Comparison of ENCODE assay signal across 8 cellular contexts in the genomic region with DNA sequence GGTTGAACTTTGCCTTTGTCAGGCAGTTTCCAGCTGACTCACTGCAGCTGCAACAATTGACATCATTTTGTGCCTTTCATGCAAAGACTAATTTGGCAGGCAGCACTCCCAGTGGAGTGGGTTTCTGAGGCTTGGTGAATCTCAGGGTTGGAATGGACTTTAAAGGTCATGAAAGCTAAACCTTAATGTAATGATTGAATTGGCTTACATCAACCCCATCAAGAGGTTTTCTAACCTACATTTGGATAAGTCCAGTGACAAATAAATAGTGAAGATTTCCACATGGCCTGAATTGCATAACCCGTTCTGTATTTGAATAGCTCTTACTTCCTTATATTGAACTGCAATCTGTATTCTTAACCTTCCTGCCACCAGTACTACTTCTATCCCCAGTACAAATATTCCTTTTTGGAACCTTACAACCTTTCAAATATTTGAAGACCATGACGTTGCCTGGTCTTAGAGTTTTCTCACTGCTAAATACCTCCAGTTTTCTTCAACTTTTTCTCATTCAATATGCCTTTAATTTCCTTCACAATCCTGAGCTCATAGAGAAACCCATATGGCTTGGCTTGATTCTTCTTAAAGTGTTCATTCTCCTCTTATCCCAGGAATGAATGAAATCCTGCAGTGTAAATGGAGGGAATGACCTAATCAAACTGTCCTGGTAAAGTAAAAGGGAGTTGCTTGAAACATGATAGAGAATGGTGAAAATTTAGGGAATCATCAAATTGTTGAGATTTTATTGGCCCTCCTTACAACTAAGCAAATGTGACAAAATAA.
A peak's percentile ranks its signal among the peaks of the same experiment; 100 is the strongest.
DNase-seq lines count a peak whose midpoint lies in the region; TF ChIP-seq lines count a peak whose summit lies in the region.

No MANE protein-coding gene starts in this region.

- peak; percentile 14 to 15 for TF ChIP-seq RAD21 in liver (IDR thresholded peaks at IDR 0.05)

- H3K9me3 ChIP-seq in liver (ENCODE audit: control insufficient read depth in 4 of 4, low read length in 3 of 4) (no peaks in the 10 kb centered on the region), vagina (no peaks in the 10 kb centered on the region)

- TF ChIP-seq CTCF in liver (IDR thresholded peaks at IDR 0.05; ENCODE audit: low read depth, low read length, missing input control) (no peak), vagina (IDR thresholded peaks at IDR 0.05) (no peak), GM13977 (IDR thresholded peaks at IDR 0.05; ENCODE audit: extremely low read depth, insufficient read depth, missing control alignments) (no peak)

- H3K36me3 ChIP-seq in liver (ENCODE audit: control insufficient read depth in 4 of 4, insufficient read depth in 3 of 4, low read depth in 1 of 4, low read length in 3 of 4) (no peaks in the 10 kb centered on the region), vagina (no peaks in the 10 kb centered on the region)

- intact Hi-C loops in vagina (cut with DNase I) = no loop called here

- H3K4me3 ChIP-seq in liver (ENCODE audit: low read depth in 1 of 3, low read length in 3 of 3) (no peak overlapping the region), vagina (no peak overlapping the region)

- no peaks in the 10 kb centered on the region for H3K27me3 ChIP-seq in liver (ENCODE audit: control insufficient read depth in 4 of 4, insufficient read depth in 4 of 4, low read length in 3 of 4)
- no peaks in the 10 kb centered on the region for H3K27me3 ChIP-seq in vagina

- H3K27ac ChIP-seq in liver (ENCODE audit: low read depth in 1 of 2, low read length in 2 of 2) (peak overlapping the region; percentile 6 to 62), vagina (peak overlapping the region; percentile 27)

- DNase-seq in NCI-H446 (lab: John Stamatoyannopoulos, UW) = peak; percentile 42 to 72
- DNase-seq in NCI-H446 treated with DMSO at 0.1 percent for 48 hours (lab: John Stamatoyannopoulos, UW) = no peak
- peak; percentile 1 for DNase-seq in brain pericyte (ENCODE audit: low read depth, low spot score)
- peak in 1 of 2 donors; percentile 88 for DNase-seq in vagina (ENCODE audit: extremely low spot score in 2 of 2)
- DNase-seq in GM13977 (ENCODE audit: low spot score) = no peak
- no peak for DNase-seq in COLO668 (lab: John Stamatoyannopoulos, UW; ENCODE audit: unreplicated experiment)
- no peak for DNase-seq in activated effector memory CD4-positive, alpha-beta T cell treated with Interleukin-2 at 50 U/mL for 16 hours

- in situ Hi-C loops in GM13977 (cut with MboI; ENCODE audit: low pct_unique_long_range_greater_than_20kb, low sequenced_read_pairs, unreplicated experiment) = no loop called here

- WGBS in liver = 26% methylated on average over 2 of the region's 2 CpGs

- TF ChIP-seq POLR2A in vagina (IDR thresholded peaks at IDR 0.05) = no peak

- peaks cover 0 to 8% (median 3%) of the 10 kb centered on the region in 4 donors for H3K4me1 ChIP-seq in liver (ENCODE audit: control insufficient read depth in 4 of 4, insufficient read depth in 4 of 4, low read length in 3 of 4)
- H3K4me1 ChIP-seq in vagina = no peaks in the 10 kb centered on the region

- H3K9ac ChIP-seq in liver (ENCODE audit: low read depth in 1 of 2, low read length in 2 of 2) = no peak overlapping the region

TF ChIP-seq in liver, 16 proteins besides CTCF, POLR2A, EP300 and RAD21:
- TF ChIP-seq HNF4G (IDR thresholded peaks at IDR 0.05) = no peak
- no peak for TF ChIP-seq TAF1 (conservative IDR thresholded peaks at IDR 0.05)
- TF ChIP-seq RXRA (IDR thresholded peaks at IDR 0.05) = peak in 1 of 2 donors; percentile 65
- peak; percentile 48 for TF ChIP-seq FOXA2 (IDR thresholded peaks at IDR 0.05)
- TF ChIP-seq JUND (IDR thresholded peaks at IDR 0.05) = peak; percentile 43 to 64
- TF ChIP-seq, protein P1, sequence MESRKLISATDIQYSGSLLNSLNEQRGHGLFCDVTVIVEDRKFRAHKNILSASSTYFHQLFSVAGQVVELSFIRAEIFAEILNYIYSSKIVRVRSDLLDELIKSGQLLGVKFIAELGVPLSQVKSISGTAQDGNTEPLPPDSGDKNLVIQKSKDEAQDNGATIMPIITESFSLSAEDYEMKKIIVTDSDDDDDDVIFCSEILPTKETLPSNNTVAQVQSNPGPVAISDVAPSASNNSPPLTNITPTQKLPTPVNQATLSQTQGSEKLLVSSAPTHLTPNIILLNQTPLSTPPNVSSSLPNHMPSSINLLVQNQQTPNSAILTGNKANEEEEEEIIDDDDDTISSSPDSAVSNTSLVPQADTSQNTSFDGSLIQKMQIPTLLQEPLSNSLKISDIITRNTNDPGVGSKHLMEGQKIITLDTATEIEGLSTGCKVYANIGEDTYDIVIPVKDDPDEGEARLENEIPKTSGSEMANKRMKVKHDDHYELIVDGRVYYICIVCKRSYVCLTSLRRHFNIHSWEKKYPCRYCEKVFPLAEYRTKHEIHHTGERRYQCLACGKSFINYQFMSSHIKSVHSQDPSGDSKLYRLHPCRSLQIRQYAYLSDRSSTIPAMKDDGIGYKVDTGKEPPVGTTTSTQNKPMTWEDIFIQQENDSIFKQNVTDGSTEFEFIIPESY (IDR thresholded peaks at IDR 0.05) = peak; percentile 30
- TF ChIP-seq, protein P2, sequence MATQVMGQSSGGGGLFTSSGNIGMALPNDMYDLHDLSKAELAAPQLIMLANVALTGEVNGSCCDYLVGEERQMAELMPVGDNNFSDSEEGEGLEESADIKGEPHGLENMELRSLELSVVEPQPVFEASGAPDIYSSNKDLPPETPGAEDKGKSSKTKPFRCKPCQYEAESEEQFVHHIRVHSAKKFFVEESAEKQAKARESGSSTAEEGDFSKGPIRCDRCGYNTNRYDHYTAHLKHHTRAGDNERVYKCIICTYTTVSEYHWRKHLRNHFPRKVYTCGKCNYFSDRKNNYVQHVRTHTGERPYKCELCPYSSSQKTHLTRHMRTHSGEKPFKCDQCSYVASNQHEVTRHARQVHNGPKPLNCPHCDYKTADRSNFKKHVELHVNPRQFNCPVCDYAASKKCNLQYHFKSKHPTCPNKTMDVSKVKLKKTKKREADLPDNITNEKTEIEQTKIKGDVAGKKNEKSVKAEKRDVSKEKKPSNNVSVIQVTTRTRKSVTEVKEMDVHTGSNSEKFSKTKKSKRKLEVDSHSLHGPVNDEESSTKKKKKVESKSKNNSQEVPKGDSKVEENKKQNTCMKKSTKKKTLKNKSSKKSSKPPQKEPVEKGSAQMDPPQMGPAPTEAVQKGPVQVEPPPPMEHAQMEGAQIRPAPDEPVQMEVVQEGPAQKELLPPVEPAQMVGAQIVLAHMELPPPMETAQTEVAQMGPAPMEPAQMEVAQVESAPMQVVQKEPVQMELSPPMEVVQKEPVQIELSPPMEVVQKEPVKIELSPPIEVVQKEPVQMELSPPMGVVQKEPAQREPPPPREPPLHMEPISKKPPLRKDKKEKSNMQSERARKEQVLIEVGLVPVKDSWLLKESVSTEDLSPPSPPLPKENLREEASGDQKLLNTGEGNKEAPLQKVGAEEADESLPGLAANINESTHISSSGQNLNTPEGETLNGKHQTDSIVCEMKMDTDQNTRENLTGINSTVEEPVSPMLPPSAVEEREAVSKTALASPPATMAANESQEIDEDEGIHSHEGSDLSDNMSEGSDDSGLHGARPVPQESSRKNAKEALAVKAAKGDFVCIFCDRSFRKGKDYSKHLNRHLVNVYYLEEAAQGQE (IDR thresholded peaks at IDR 0.05) = no peak
- TF ChIP-seq YY1 (IDR thresholded peaks at IDR 0.05) = peak; percentile 33
- TF ChIP-seq HNF4A (conservative IDR thresholded peaks at IDR 0.05) = peak; percentile 38 to 67
- peak; percentile 42 for TF ChIP-seq SP1 (IDR thresholded peaks at IDR 0.05)
- no peak for TF ChIP-seq FOXA1 (IDR thresholded peaks at IDR 0.05)

Comparison
In these comparisons a context has a peak if more than half of its experiments do, and no peak if none do; other contexts are left out.
1. DNase-seq: peak in NCI-H446 (2 of 2) and brain pericyte (single experiment); none in NCI-H446 treated with DMSO at 0.1 percent for 48 hours (single experiment), GM13977 (single experiment), COLO668 (single experiment) and activated effector memory CD4-positive, alpha-beta T cell treated with Interleukin-2 at 50 U/mL for 16 hours (single experiment).